1 cellular context compared by ENCODE assay signal in the genomic region with DNA sequence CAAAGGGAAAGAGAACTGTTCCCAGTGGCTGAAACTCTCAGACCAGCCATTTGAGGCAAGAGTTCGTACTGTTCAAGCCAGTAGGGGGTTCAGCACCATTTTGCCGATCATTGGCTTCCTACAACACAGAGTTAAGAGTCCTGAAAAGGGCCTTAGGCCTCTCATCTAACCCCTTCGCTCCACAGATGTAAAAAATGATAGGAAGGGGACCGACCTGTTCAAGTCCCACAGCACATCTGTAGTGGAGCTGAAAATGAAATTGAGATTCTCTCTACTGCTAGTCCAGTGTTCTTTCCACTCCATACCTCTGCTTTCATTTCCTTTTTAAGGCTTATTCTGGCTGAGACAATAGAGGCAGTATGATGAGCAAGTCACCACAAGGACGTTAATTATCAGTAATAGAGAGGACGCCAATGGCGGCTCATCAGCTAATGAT.
TF ChIP-seq lines count a peak whose summit lies in the region.

No MANE protein-coding gene starts in this region.

TF ChIP-seq in endothelial cell of umbilical vein, 7 proteins besides CTCF, POLR2A, EP300 and RAD21:
- TF ChIP-seq, protein P1, sequence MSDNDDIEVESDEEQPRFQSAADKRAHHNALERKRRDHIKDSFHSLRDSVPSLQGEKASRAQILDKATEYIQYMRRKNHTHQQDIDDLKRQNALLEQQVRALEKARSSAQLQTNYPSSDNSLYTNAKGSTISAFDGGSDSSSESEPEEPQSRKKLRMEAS (IDR thresholded peaks at IDR 0.05; ENCODE audit: insufficient read depth, insufficient read length), result no peak
- TF ChIP-seq JUN (IDR thresholded peaks at IDR 0.05; ENCODE audit: borderline replicate concordance, insufficient read depth, insufficient read length, low read depth) (no peak), POLR2AphosphoS5 (IDR thresholded peaks at IDR 0.05; ENCODE audit: insufficient read depth, low read depth, low read length) (no peak), GATA2 (IDR thresholded peaks at IDR 0.05; ENCODE audit: insufficient read depth, insufficient read length, low read depth, low read length) (no peak), EZH2 (IDR thresholded peaks at IDR 0.05; ENCODE audit: borderline replicate concordance, low read depth, low read length, severe bottlenecking) (no peak), FOS (IDR thresholded peaks at IDR 0.05; ENCODE audit: borderline replicate concordance, insufficient read depth, low read length) (no peak), MYC (IDR thresholded peaks at IDR 0.05; ENCODE audit: low read depth, low read length) (no peak)
